31 cellular contexts compared by ENCODE assay signal in genomic region chr5:2286250-2286649, GRCh38.
"Had no signal": no experiment of that assay in that cellular context is flagged by ENCODE, and none has a peak within 500 bp of the region (broad histone marks: within the 10 kb centered on the region; RNA-seq: fewer than 3 reads in every experiment).

No MANE protein-coding gene starts in this region.

- H3K27me3 Mint-ChIP-seq: stimulated activated naive B cell treated with anti-CD40 and anti-IgM and Interleukin-4, amounts not matched to agents 10 μg/mL and 1 μg/mL and 100 μg/mL, for 72 hours had no signal

- H3K4me3 Mint-ChIP-seq: immature natural killer cell; natural killer cell; nephron progenitor cell; neural progenitor cell; stimulated activated naive B cell treated with anti-CD40 and anti-IgM and Interleukin-4, amounts not matched to agents 10 μg/mL and 1 μg/mL and 100 μg/mL, for 72 hours had no signal

- H3K9ac ChIP-seq: neural progenitor cell, parathyroid adenoma had no signal

- H3K36me3 Mint-ChIP-seq: immature natural killer cell; natural killer cell; neural progenitor cell; stimulated activated naive B cell treated with anti-CD40 and anti-IgM and Interleukin-4, amounts not matched to agents 10 μg/mL and 1 μg/mL and 100 μg/mL, for 72 hours had no signal

- H3K27ac ChIP-seq: left lung, lower lobe of right lung, neural progenitor cell, neutrophil, parathyroid adenoma, right atrium auricular region, skin epidermis, stomach, testis, thyroid gland, transverse colon, upper lobe of right lung, uterus had no signal

- H3K4me1 Mint-ChIP-seq: immature natural killer cell; natural killer cell; stimulated activated naive B cell treated with anti-CD40 and anti-IgM and Interleukin-4, amounts not matched to agents 10 μg/mL and 1 μg/mL and 100 μg/mL, for 72 hours had no signal

- H3K27me3 ChIP-seq: left lung, neural progenitor cell, neutrophil, right atrium auricular region, stomach, testis, thyroid gland, transverse colon, upper lobe of right lung, uterus had no signal

- ATAC-seq: left colon; left lung; lower lobe of right lung; natural killer cell; sciatic nerve; stimulated activated naive B cell treated with anti-CD40 and anti-IgM and Interleukin-4, amounts not matched to agents 10 μg/mL and 1 μg/mL and 100 μg/mL, for 72 hours; stimulated activated naive CD8-positive, alpha-beta T cell treated with anti-CD3 and anti-CD28 coated beads, Interleukin-15, Interleukin-2, amounts not matched to agents 100 U/mL and 50 U/mL, for 24 hours; upper lobe of right lung had no signal

- H3K4me3 ChIP-seq: left lung, lower lobe of right lung, neural progenitor cell, right atrium auricular region, skin epidermis, stomach, testis, thyroid gland, transverse colon, upper lobe of right lung, uterus had no signal

- H3K9me3 Mint-ChIP-seq: natural killer cell, nephron progenitor cell had no signal

- H3K4me1 ChIP-seq: left lung, lower lobe of right lung, parathyroid adenoma, right atrium auricular region, stomach, testis, thyroid gland, transverse colon, upper lobe of right lung, uterus had no signal

- H3K9me3 ChIP-seq: left lung, lower lobe of right lung, neutrophil, right atrium auricular region, stomach, testis, thyroid gland, transverse colon, upper lobe of right lung, uterus had no signal

- H3K27ac Mint-ChIP-seq: immature natural killer cell; natural killer cell; nephron progenitor cell; neural progenitor cell; progenitor cell of endocrine pancreas; stimulated activated naive B cell treated with anti-CD40 and anti-IgM and Interleukin-4, amounts not matched to agents 10 μg/mL and 1 μg/mL and 100 μg/mL, for 72 hours had no signal

- H2AFZ ChIP-seq: neural progenitor cell, parathyroid adenoma had no signal

- FAIRE-seq: islet of Langerhans, kidney had no signal

- H3K4me2 ChIP-seq: neural progenitor cell had no signal

- DNase-seq: hypothalamus; immature natural killer cell; kidney; left colon; left lung; lower lobe of right lung; mammary epithelial cell; mesenchymal stem cell; natural killer cell; nephron progenitor cell; occipital lobe; stimulated activated CD4-positive, alpha-beta T cell treated with anti-CD3 and anti-CD28 coated beads, Interleukin-12 subunit alpha, Interleukin-12 subunit beta, amount 100 ng/mL, for 4 hours; stimulated activated CD4-positive, alpha-beta T cell treated with anti-CD3 and anti-CD28 coated beads, Interleukin-15, amount 100 ng/mL, for 24 hours; stimulated activated CD4-positive, alpha-beta T cell treated with anti-CD3 and anti-CD28 coated beads, Interleukin-2, amount 100 ng/mL, for 24 hours; stimulated activated CD4-positive, alpha-beta T cell treated with anti-CD3 and anti-CD28 coated beads, Interleukin-4, amount 100 ng/mL, for 1 hour; stimulated activated naive B cell treated with anti-CD40 and anti-IgM and Interleukin-4, amounts not matched to agents 10 μg/mL and 1 μg/mL and 100 μg/mL, for 72 hours; stimulated activated naive CD8-positive, alpha-beta T cell treated with anti-CD3 and anti-CD28 coated beads, Interleukin-15, Interleukin-2, amounts not matched to agents 100 U/mL and 50 U/mL, for 24 hours; stomach; testis; thyroid gland; transverse colon; upper lobe of right lung; uterus had no signal

- H3K36me3 ChIP-seq: left lung, lower lobe of right lung, neural progenitor cell, neutrophil, right atrium auricular region, stomach, thyroid gland, transverse colon, upper lobe of right lung, uterus had no signal
